In the genomic region with DNA sequence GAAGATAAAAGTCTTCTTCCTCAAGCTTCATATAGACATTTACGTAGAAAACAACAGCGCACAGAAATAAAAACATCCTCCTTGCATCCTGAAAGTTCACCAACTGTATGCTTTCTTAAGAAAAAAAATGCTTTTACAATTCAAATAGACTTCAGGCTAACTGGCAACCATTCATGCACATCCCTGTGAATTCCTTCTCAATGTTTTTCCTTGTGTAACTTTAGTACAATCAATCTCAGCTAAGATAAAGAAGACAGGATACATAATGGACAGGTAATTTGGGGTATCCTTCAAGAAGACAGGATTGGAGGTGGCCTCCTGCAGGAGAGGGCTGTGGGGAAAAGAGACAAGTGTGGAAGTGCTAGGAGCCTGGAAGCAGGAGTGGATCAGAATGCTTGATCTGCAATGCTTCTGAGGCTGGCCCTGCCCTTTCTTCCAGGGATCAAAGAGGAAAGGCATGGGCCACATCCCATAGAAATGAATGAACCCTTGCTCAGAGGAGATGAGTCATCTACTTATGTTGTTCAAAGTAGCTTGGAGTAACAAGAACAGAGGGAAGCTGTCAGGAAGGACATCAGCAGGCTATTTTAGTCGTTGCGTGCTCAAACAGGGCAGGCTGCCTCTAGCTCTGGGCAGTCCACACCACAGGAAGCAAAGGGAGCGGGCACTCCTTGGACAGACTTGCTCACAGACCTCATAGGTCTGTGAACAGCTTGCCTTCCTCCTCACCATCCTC, we compare ENCODE assay signal across 9 cellular contexts.
DNase-seq lines count a peak whose midpoint lies in the region; ATAC-seq and TF ChIP-seq lines count a peak whose summit lies in the region.
"Had no signal": no experiment of that assay in that cellular context is flagged by ENCODE, and none has a peak within 500 bp of the region (broad histone marks: within the 10 kb centered on the region; RNA-seq: fewer than 3 reads in every experiment).

No MANE protein-coding gene starts in this region.

- peak; percentile 90 for ATAC-seq in foreskin keratinocyte
- no peak for ATAC-seq in HG03521 (IDR thresholded peaks at IDR 0.05; ENCODE audit: unreplicated experiment)
- ATAC-seq in GM21528 (IDR thresholded peaks at IDR 0.05; ENCODE audit: low FRiP score, unreplicated experiment), result no peak
- ATAC-seq in HG03460 (IDR thresholded peaks at IDR 0.05; ENCODE audit: unreplicated experiment), result no peak

- H3K9me3 ChIP-seq in parathyroid adenoma (ENCODE audit: control insufficient read depth, low read length), result no peaks in the 10 kb centered on the region

- no peak overlapping the region for H3K9ac ChIP-seq in parathyroid adenoma

- TF ChIP-seq CTCF in foreskin keratinocyte (conservative IDR thresholded peaks at IDR 0.05), result peak; percentile 2
- no peak for TF ChIP-seq CTCF in parathyroid adenoma (IDR thresholded peaks at IDR 0.05)

- H3K36me3 ChIP-seq in parathyroid adenoma (ENCODE audit: control insufficient read depth, insufficient read depth, low read length), result no peaks in the 10 kb centered on the region

- H3K4me3 ChIP-seq in parathyroid adenoma (ENCODE audit: low read depth, low read length), result no peak overlapping the region

- H3K27me3 ChIP-seq in foreskin keratinocyte, result no peaks in the 10 kb centered on the region
- H3K27me3 ChIP-seq in parathyroid adenoma (ENCODE audit: control insufficient read depth, insufficient read depth, low read length), result no peaks in the 10 kb centered on the region

- H3K4me1 ChIP-seq in foreskin keratinocyte, result peaks cover 30% of the 10 kb centered on the region
- H3K4me1 ChIP-seq in parathyroid adenoma, result peaks cover 31% of the 10 kb centered on the region

- peak overlapping the region; percentile 18 for H3K4me2 ChIP-seq in parathyroid adenoma (ENCODE audit: low read length)

- H3K27ac ChIP-seq in foreskin keratinocyte (no peak overlapping the region), parathyroid adenoma (peak overlapping the region; percentile 66)

- DNase-seq in ELF-1 (ENCODE audit: low read depth, low spot score) (peak; percentile 81), RKO (ENCODE audit: low spot score) (peak; percentile 88), foreskin keratinocyte (peak; percentile 82 to 94), NCI-H1048 (lab: John Stamatoyannopoulos, UW) (no peak)
- DNase-seq: hippocampal formation had no signal

- peaks cover 16% of the 10 kb centered on the region for H3K79me2 ChIP-seq in parathyroid adenoma

- peak overlapping the region; percentile 41 for H2AFZ ChIP-seq in parathyroid adenoma
